Comparison of ENCODE assay signal across 13 cellular contexts in the genomic region with DNA sequence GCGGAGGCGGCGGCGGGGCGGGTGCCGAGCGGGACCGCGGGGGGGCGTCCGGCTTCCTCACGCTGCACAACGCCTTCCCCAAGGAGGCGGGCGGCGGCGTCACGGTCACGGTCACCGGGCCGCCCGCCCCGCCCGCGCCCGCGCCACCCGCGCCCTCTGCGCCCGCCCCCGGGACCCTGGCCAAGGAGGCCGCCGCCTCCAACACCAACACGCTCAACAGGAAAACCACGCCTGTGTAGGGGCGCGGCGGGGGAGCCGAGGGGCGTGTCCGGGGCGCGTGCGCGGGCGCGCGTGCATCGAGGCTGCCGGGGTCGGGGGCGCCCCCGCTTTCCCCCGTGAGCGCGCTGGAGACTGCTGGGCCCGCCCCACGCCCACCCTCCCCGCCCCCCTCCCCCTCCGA. TPM values are rescaled to one million over a fixed set of nuclear protein-coding genes. Genes with fewer than 3 reads are reported as not detected.
DNase-seq lines count a peak whose midpoint lies in the region; ATAC-seq and TF ChIP-seq lines count a peak whose summit lies in the region.
"Had no signal": no experiment of that assay in that cellular context is flagged by ENCODE, and none has a peak within 500 bp of the region (broad histone marks: within the 10 kb centered on the region; RNA-seq: fewer than 3 reads in every experiment).

No MANE protein-coding gene starts in this region.

- peak overlapping the region; percentile 96 for H3K27ac ChIP-seq in RWPE1
- no peak overlapping the region for H3K27ac ChIP-seq in heart left ventricle
- H3K27ac ChIP-seq: sigmoid colon had no signal

- ATAC-seq in heart left ventricle (peak in 3 of 4 donors; percentile 37 to 58 (median 47)), HG03095 (IDR thresholded peaks at IDR 0.05; ENCODE audit: unreplicated experiment) (no peak)
- ATAC-seq in stimulated activated memory B cell treated with anti-CD40 and anti-IgM and Interleukin-4, amounts not matched to agents 10 μg/mL and 1 μg/mL and 100 μg/mL, for 72 hours, result peak; percentile 31
- ATAC-seq: activated T-helper 17 cell treated with anti-CD3 and anti-CD28 coated beads, Interleukin-2, amount 50 U/mL, for 72 hours; stimulated activated naive B cell treated with anti-CD40 and anti-IgM and Interleukin-4, amounts not matched to agents 10 μg/mL and 1 μg/mL and 100 μg/mL, for 72 hours had no signal

- peaks cover 9% of the 10 kb centered on the region for H3K36me3 Mint-ChIP-seq in activated CD4-positive, alpha-beta T cell treated with anti-CD3 and anti-CD28 coated beads, Interleukin-2, amount 10 ng/mL, durations not matched to agents 24 days and 14 days (ENCODE audit: low read depth)
- peaks cover 22% of the 10 kb centered on the region for H3K36me3 Mint-ChIP-seq in stimulated activated memory B cell treated with anti-CD40 and anti-IgM and Interleukin-4, amounts not matched to agents 10 μg/mL and 1 μg/mL and 100 μg/mL, for 72 hours

- CTCF ChIA-PET in RWPE1 (lab: Yijun Ruan, JAX), result no interaction called here

- peaks cover 0 to 36% (median 13%) of the 10 kb centered on the region in 12 donors for H3K4me1 ChIP-seq in heart left ventricle

- H3K4me3 Mint-ChIP-seq in activated CD4-positive, alpha-beta T cell treated with anti-CD3 and anti-CD28 coated beads, Interleukin-2, amount 10 ng/mL, durations not matched to agents 24 days and 14 days, result no peak overlapping the region
- no peak overlapping the region for H3K4me3 Mint-ChIP-seq in stimulated activated memory B cell treated with anti-CD40 and anti-IgM and Interleukin-4, amounts not matched to agents 10 μg/mL and 1 μg/mL and 100 μg/mL, for 72 hours
- H3K4me3 Mint-ChIP-seq: activated T-helper 17 cell treated with anti-CD3 and anti-CD28 coated beads, Interleukin-2, amount 50 U/mL, for 72 hours; stimulated activated naive B cell treated with anti-CD40 and anti-IgM and Interleukin-4, amounts not matched to agents 10 μg/mL and 1 μg/mL and 100 μg/mL, for 72 hours had no signal

- peak; percentile 57 for DNase-seq in activated CD4-positive, alpha-beta T cell treated with anti-CD3 and anti-CD28 coated beads, Interleukin-2, amount 10 ng/mL, durations not matched to agents 24 days and 14 days
- no peak for DNase-seq in activated CD4-positive, alpha-beta T cell treated with anti-CD3 and anti-CD28 coated beads for 48 hours
- DNase-seq in RWPE1 (ENCODE audit: low spot score) (no peak), heart left ventricle (peak; percentile 52 to 79 (median 62)), NCI-H510A (lab: John Stamatoyannopoulos, UW) (no peak), NCI-H345 treated with DMSO at 0.1 percent for 48 hours (lab: John Stamatoyannopoulos, UW; ENCODE audit: unreplicated experiment) (no peak)
- DNase-seq: effector CD4-positive, alpha-beta T cell; kidney; sigmoid colon; stimulated activated naive B cell treated with anti-CD40 and anti-IgM and Interleukin-4, amounts not matched to agents 10 μg/mL and 1 μg/mL and 100 μg/mL, for 72 hours had no signal

- no peaks in the 10 kb centered on the region for H3K36me3 ChIP-seq in heart left ventricle
- H3K36me3 ChIP-seq: sigmoid colon had no signal

- 1% methylated on average over 60 to 61 of the region's 61 CpGs; no CpG with 5 or more reads in 2 of the 4 donors for WGBS in heart left ventricle, 4 donors

- H3K9me3 Mint-ChIP-seq in activated CD4-positive, alpha-beta T cell treated with anti-CD3 and anti-CD28 coated beads, Interleukin-2, amount 10 ng/mL, durations not matched to agents 24 days and 14 days, result peaks cover 18% of the 10 kb centered on the region
- peaks cover 20% of the 10 kb centered on the region for H3K9me3 Mint-ChIP-seq in stimulated activated memory B cell treated with anti-CD40 and anti-IgM and Interleukin-4, amounts not matched to agents 10 μg/mL and 1 μg/mL and 100 μg/mL, for 72 hours

- H3K4me3 ChIP-seq in heart left ventricle, result peak overlapping the region in 6 of 12 donors; percentile 17 to 38 (median 34)

- no peak overlapping the region for H3K27ac Mint-ChIP-seq in activated CD4-positive, alpha-beta T cell treated with anti-CD3 and anti-CD28 coated beads, Interleukin-2, amount 10 ng/mL, durations not matched to agents 24 days and 14 days
- no peak overlapping the region for H3K27ac Mint-ChIP-seq in stimulated activated memory B cell treated with anti-CD40 and anti-IgM and Interleukin-4, amounts not matched to agents 10 μg/mL and 1 μg/mL and 100 μg/mL, for 72 hours
- H3K27ac Mint-ChIP-seq: activated T-helper 17 cell treated with anti-CD3 and anti-CD28 coated beads, Interleukin-2, amount 50 U/mL, for 72 hours; stimulated activated naive B cell treated with anti-CD40 and anti-IgM and Interleukin-4, amounts not matched to agents 10 μg/mL and 1 μg/mL and 100 μg/mL, for 72 hours had no signal

- intact Hi-C loops in activated CD4-positive, alpha-beta T cell treated with anti-CD3 and anti-CD28 coated beads, Interleukin-2, amount 10 ng/mL, durations not matched to agents 24 days and 14 days (cut with micrococcal nuclease), result no loop called here
- intact Hi-C loops in heart left ventricle (cut with DNase I), result no loop called here

- POLR2A ChIA-PET in RWPE1 (lab: Yijun Ruan, JAX; ENCODE audit: low non-redundant PET), result no interaction called here

- peaks cover 36% of the 10 kb centered on the region for H3K27me3 Mint-ChIP-seq in activated CD4-positive, alpha-beta T cell treated with anti-CD3 and anti-CD28 coated beads, Interleukin-2, amount 10 ng/mL, durations not matched to agents 24 days and 14 days
- peaks cover 42% of the 10 kb centered on the region for H3K27me3 Mint-ChIP-seq in stimulated activated memory B cell treated with anti-CD40 and anti-IgM and Interleukin-4, amounts not matched to agents 10 μg/mL and 1 μg/mL and 100 μg/mL, for 72 hours

- TF ChIP-seq POLR2A in heart left ventricle (IDR thresholded peaks at IDR 0.05), result no peak

- H3K9me3 ChIP-seq in heart left ventricle, result no peaks in the 10 kb centered on the region
- H3K9me3 ChIP-seq: sigmoid colon had no signal

- peaks cover 25 to 64% (median 49%) of the 10 kb centered on the region in 9 donors for H3K27me3 ChIP-seq in heart left ventricle

- peaks cover 13% of the 10 kb centered on the region for H3K4me1 Mint-ChIP-seq in activated CD4-positive, alpha-beta T cell treated with anti-CD3 and anti-CD28 coated beads, Interleukin-2, amount 10 ng/mL, durations not matched to agents 24 days and 14 days
- H3K4me1 Mint-ChIP-seq in stimulated activated memory B cell treated with anti-CD40 and anti-IgM and Interleukin-4, amounts not matched to agents 10 μg/mL and 1 μg/mL and 100 μg/mL, for 72 hours, result peaks cover 3% of the 10 kb centered on the region

- TF ChIP-seq CTCF in RWPE1 (conservative IDR thresholded peaks at IDR 0.05; ENCODE audit: low read depth), result no peak
- no peak for TF ChIP-seq CTCF in heart left ventricle (IDR thresholded peaks at IDR 0.05)

RNA-seq across cellular contexts. Expression of gene CACNG6, which starts 8.8 kb away (rescaled TPM):
- not detected in 2 replicates for total RNA-seq in activated CD4-positive, alpha-beta T cell treated with anti-CD3 and anti-CD28 coated beads, Interleukin-2, amount 10 ng/mL, durations not matched to agents 24 days and 14 days
- not detected for total RNA-seq in heart left ventricle
- polyA plus RNA-seq in heart left ventricle, result not detected
- total RNA-seq: activated T-helper 17 cell treated with anti-CD3 and anti-CD28 coated beads, Interleukin-2, amount 50 U/mL, for 72 hours; kidney; sigmoid colon had no signal
- polyA plus RNA-seq: sigmoid colon had no signal

RNA-seq across cellular contexts. Expression of gene CACNG8, which starts 19.9 kb away (rescaled TPM):
- total RNA-seq in activated CD4-positive, alpha-beta T cell treated with anti-CD3 and anti-CD28 coated beads, Interleukin-2, amount 10 ng/mL, durations not matched to agents 24 days and 14 days, result not detected in 2 replicates
- under 1 TPM in 5 of 9 donors, not detected in 4; 0.02 to 0.22 (median 0.10) TPM for total RNA-seq in heart left ventricle
- polyA plus RNA-seq in heart left ventricle, result under 1 TPM; 0.06 to 0.15 TPM

Comparison
In these comparisons a context has a peak if more than half of its experiments do, and no peak if none do; other contexts are left out.
1. DNase-seq: peak in activated CD4-positive, alpha-beta T cell treated with anti-CD3 and anti-CD28 coated beads, Interleukin-2, amount 10 ng/mL, durations not matched to agents 24 days and 14 days (single experiment) and heart left ventricle (5 of 5); none in activated CD4-positive, alpha-beta T cell treated with anti-CD3 and anti-CD28 coated beads for 48 hours (single experiment), RWPE1 (single experiment), NCI-H510A (single experiment) and NCI-H345 treated with DMSO at 0.1 percent for 48 hours (single experiment).